In genomic region chr1:108691886-108692723, GRCh38 we compare ENCODE assay signal across 8 cellular contexts. TPM values are rescaled to one million over a fixed set of nuclear protein-coding genes. Genes with fewer than 3 reads are reported as not detected.
DNase-seq lines count a peak whose midpoint lies in the region; ATAC-seq, FAIRE-seq and TF ChIP-seq lines count a peak whose summit lies in the region.

PRPF38B (plus strand) TSS chr1:108692310; CDS start chr1:108692592, 282 bp downstream.

- ATAC-seq in A549 (peak; percentile 98 to 99), GM18861 (IDR thresholded peaks at IDR 0.05; ENCODE audit: unreplicated experiment) (peak; percentile 85), HG03097 (IDR thresholded peaks at IDR 0.05; ENCODE audit: low FRiP score, unreplicated experiment) (peak; percentile 90)

- no peak for TF ChIP-seq RAD21 in A549 (conservative IDR thresholded peaks at IDR 0.05 in 1 of 2, IDR thresholded peaks at IDR 0.05 in 1 of 2)

- H3K36me3 ChIP-seq in breast epithelium (no peaks in the 10 kb centered on the region), iPS-20b (ENCODE audit: insufficient read depth, low read depth, low read length) (peaks cover 27% of the 10 kb centered on the region), small intestine (ENCODE audit: control insufficient read depth in 2 of 2, insufficient read depth in 2 of 2, low read length in 2 of 2) (peaks cover 2 to 4% of the 10 kb centered on the region in 2 donors)

- H3K4me3 ChIP-seq in A549 = peak within 1 kb of the TSS; percentile 96
- peak within 1 kb of the TSS; percentile 75 to 95 (median 92) for H3K4me3 ChIP-seq in breast epithelium
- H3K4me3 ChIP-seq in iPS-20b (ENCODE audit: low read length) = peak within 1 kb of the TSS; percentile 83
- peak within 1 kb of the TSS; percentile 77 to 87 for H3K4me3 ChIP-seq in small intestine (ENCODE audit: low read depth in 1 of 2, low read length in 2 of 2)

- no peaks in the 10 kb centered on the region for H3K27me3 ChIP-seq in breast epithelium
- no peaks in the 10 kb centered on the region for H3K27me3 ChIP-seq in iPS-20b (ENCODE audit: insufficient read depth, low read length)
- no peaks in the 10 kb centered on the region for H3K27me3 ChIP-seq in small intestine (ENCODE audit: control insufficient read depth in 2 of 2, insufficient read depth in 2 of 2, low read length in 2 of 2)

- intact Hi-C loops in breast epithelium (cut with DNase I; ENCODE audit: low total_unique reads) = no loop called here

- H3K4me1 ChIP-seq in A549 (peaks cover 19% of the 10 kb centered on the region; the same call in 2 of the 3 replicates), breast epithelium (peaks cover 0 to 6% of the 10 kb centered on the region in 2 donors), iPS-20b (ENCODE audit: insufficient read depth, low read length) (peaks cover 10% of the 10 kb centered on the region; the same call in 1 of the 2 replicates), small intestine (ENCODE audit: control insufficient read depth in 2 of 2, insufficient read depth in 1 of 2, low read depth in 1 of 2, low read length in 1 of 2) (peaks cover 0 to 3% of the 10 kb centered on the region in 2 donors)

- DNase-seq in A549 (ENCODE audit: low read depth in 1 of 2, low spot score in 1 of 2) (peak; percentile 86 to 89), NCI-H2196 (lab: John Stamatoyannopoulos, UW; ENCODE audit: unreplicated experiment) (peak; percentile 92), breast epithelium (ENCODE audit: low spot score in 2 of 2) (peak; percentile 95 to 97), small intestine (peak; percentile 96)

- H3K4me2 ChIP-seq in A549 = peak within 1 kb of the TSS; percentile 85

- TF ChIP-seq CTCF in A549 (IDR thresholded peaks at IDR 0.05) (no peak), VCaP (conservative IDR thresholded peaks at IDR 0.05) (no peak), breast epithelium (IDR thresholded peaks at IDR 0.05) (no peak)

- no peak for TF ChIP-seq EP300 in A549 (IDR thresholded peaks at IDR 0.05)

- WGBS in A549 (ENCODE audit: missing lambda C conversion rate) = 0% methylated on average over 4 of the region's 60 CpGs
- WGBS in small intestine, 3 donors = 0% methylated on average over 47 to 60 of the region's 60 CpGs

- CTCF ChIA-PET in A549 (lab: Yijun Ruan, JAX) = interaction anchor here (0.9 to 2.1 kb wide), 4 partner anchors 53 to 206 kb away, joined by 3 to 8 read pairs (median 4); no protein-coding TSS in a partner anchor

- H3K9ac ChIP-seq in iPS-20b (ENCODE audit: low read depth, low read length) = peak within 1 kb of the TSS; percentile 97

- H3K9me3 ChIP-seq in A549 (no peaks in the 10 kb centered on the region), breast epithelium (no peaks in the 10 kb centered on the region), iPS-20b (ENCODE audit: insufficient read depth, low read depth, low read length) (no peaks in the 10 kb centered on the region), small intestine (ENCODE audit: control insufficient read depth, low read depth) (no peaks in the 10 kb centered on the region)

- peak; percentile 85 for TF ChIP-seq POLR2A in A549 (IDR thresholded peaks at IDR 0.05; ENCODE audit: low read length)
- peak; percentile 92 for TF ChIP-seq POLR2A in breast epithelium (IDR thresholded peaks at IDR 0.05)

- POLR2A ChIA-PET in A549 (lab: Yijun Ruan, JAX) = interaction anchor here (0.8 to 2.7 kb wide), 23 partner anchors 9 to 492 kb away, joined by 3 to 32 read pairs (median 4); partner anchors contain the start of genes EEIG2, GPSM2, HENMT1 and SLC25A24

- FAIRE-seq in A549 (lab: Jason Lieb, UNC) (no peak), small intestine (lab: Jason Lieb, UNC) (no peak)

- peak within 1 kb of the TSS; percentile 94 to 96 for H3K27ac ChIP-seq in A549
- peak within 1 kb of the TSS; percentile 95 for H3K27ac ChIP-seq in VCaP
- H3K27ac ChIP-seq in breast epithelium = peak within 1 kb of the TSS; percentile 91 to 98
- H3K27ac ChIP-seq in iPS-20b (ENCODE audit: low read length) = peak within 1 kb of the TSS; percentile 96
- H3K27ac ChIP-seq in small intestine (ENCODE audit: low read depth in 1 of 2, low read length in 1 of 2) = peak within 1 kb of the TSS; percentile 94 to 99

TF ChIP-seq in A549, 52 proteins besides CTCF, POLR2A, EP300 and RAD21 (continues in another document):
- TF ChIP-seq RFX5 (IDR thresholded peaks at IDR 0.05) (no peak), RNF2 (IDR thresholded peaks at IDR 0.05; ENCODE audit: borderline replicate concordance, low read depth) (no peak), HOXA7 (CRISPR knock-in tag; IDR thresholded peaks at IDR 0.05) (no peak), HOXB13 (CRISPR knock-in tag; IDR thresholded peaks at IDR 0.05; ENCODE audit: low read depth) (no peak), NPAS2 (CRISPR knock-in tag; IDR thresholded peaks at IDR 0.05; ENCODE audit: borderline replicate concordance) (no peak), EHMT2 (IDR thresholded peaks at IDR 0.05; ENCODE audit: low read depth) (no peak), KDM1A (IDR thresholded peaks at IDR 0.05; ENCODE audit: low read depth) (no peak), FOXS1 (CRISPR knock-in tag; IDR thresholded peaks at IDR 0.05) (no peak), ZSCAN20 (CRISPR knock-in tag; IDR thresholded peaks at IDR 0.05) (no peak), RCOR1 (IDR thresholded peaks at IDR 0.05; ENCODE audit: low read depth, low read length) (no peak), USF2 (IDR thresholded peaks at IDR 0.05) (no peak), FOSL2 (IDR thresholded peaks at IDR 0.05) (no peak), FOSL2 (CRISPR knock-in tag; IDR thresholded peaks at IDR 0.05) (no peak), ELK1 (IDR thresholded peaks at IDR 0.05; ENCODE audit: low read depth, low read length) (no peak), PBX3 (IDR thresholded peaks at IDR 0.05) (0 out of 2 replicates have a peak, but pooled peaks have one; percentile 23), HMGXB4 (CRISPR knock-in tag; IDR thresholded peaks at IDR 0.05; ENCODE audit: borderline replicate concordance) (no peak), CHD2 (IDR thresholded peaks at IDR 0.05; ENCODE audit: low read length, partially characterized antibody) (peak; percentile 37), BHLHE40 (IDR thresholded peaks at IDR 0.05; ENCODE audit: low read depth, low read length) (no peak), E2F6 (IDR thresholded peaks at IDR 0.05; ENCODE audit: borderline replicate concordance, low read depth) (peak; percentile 45; the same call in 1 of the 2 replicates), PHF8 (IDR thresholded peaks at IDR 0.05; ENCODE audit: borderline replicate concordance, low read depth) (peak; percentile 70; the same call in 1 of the 2 replicates), TP53 (CRISPR knock-in tag; IDR thresholded peaks at IDR 0.05) (no peak)

RNA-seq across cellular contexts. Expression of gene PRPF38B, which starts in this region (rescaled TPM):
- polyA plus RNA-seq in A549 (2011; rRNA removed) = 25.8 and 41.6 TPM in 2 replicates
- polyA plus RNA-seq in A549 (2012; cell fraction: cytosol; rRNA removed) = 11.4 and 12.6 TPM in 2 replicates
- 19.4 and 25.4 TPM in 2 replicates for polyA plus RNA-seq in A549 (2012; cell fraction: nucleus; rRNA removed)
- 34.9 to 38.8 TPM (median 36.8 TPM) in 3 replicates for polyA plus RNA-seq in A549 (2017; fragmentation: RNase III; extraction: RNeasy Plus Mini Kit Qiagen cat#74134 plus additional on column Dnase treatment)
- polyA minus RNA-seq in A549 (2011; rRNA and poly(A)+ RNA removed) = 10.9 and 12.8 TPM in 2 replicates
- total RNA-seq in breast epithelium = 10 to 100 TPM; 26.9 to 40.8 (median 32.8) TPM
- 10 to 100 TPM; 22.7 to 30.0 (median 23.2) TPM for polyA plus RNA-seq in small intestine

Comparison
In these comparisons a context has a peak if more than half of its experiments do, and no peak if none do; other contexts are left out.
1. Peak in every context shown above with its lines: DNase-seq, ATAC-seq, H3K4me3 ChIP-seq and H3K27ac ChIP-seq.